ENCODE assay signal across 27 cellular contexts in the genomic region with DNA sequence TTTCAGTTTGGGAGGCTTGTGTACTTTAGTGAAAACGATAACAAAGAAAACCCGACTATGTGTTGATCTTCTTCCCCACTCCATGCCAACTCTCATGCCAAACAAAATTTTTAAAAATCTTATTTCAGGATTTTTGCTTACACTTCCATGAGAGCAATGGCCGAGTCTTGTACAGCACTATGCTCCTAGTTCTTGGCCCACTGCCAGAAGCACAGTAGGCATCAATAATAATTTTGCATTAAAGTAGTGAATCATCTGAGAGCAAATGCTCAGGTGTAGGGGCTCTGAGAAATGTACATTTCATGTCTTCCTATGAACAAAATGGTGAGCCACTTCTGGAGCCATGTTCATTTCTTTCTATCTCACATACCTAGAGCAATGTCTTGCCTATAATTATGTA.
"Had no signal": no experiment of that assay in that cellular context is flagged by ENCODE, and none has a peak within 500 bp of the region (broad histone marks: within the 10 kb centered on the region; RNA-seq: fewer than 3 reads in every experiment).

No MANE protein-coding gene starts in this region.

- H3K4me1 ChIP-seq: SJCRH30 had no signal

- H3K9ac ChIP-seq: KMS-11 had no signal

- H3K36me3 ChIP-seq: brain microvascular endothelial cell, SJCRH30, WERI-Rb-1 had no signal

- DNase-seq: activated CD4-positive, alpha-beta memory T cell treated with anti-CD3 and anti-CD28 coated beads, Interleukin-2, amount 10 ng/mL, durations not matched to agents 7 days and 5 days; activated CD4-positive, alpha-beta T cell treated with anti-CD3 and anti-CD28 coated beads for 1 hour; activated CD4-positive, alpha-beta T cell treated with anti-CD3 and anti-CD28 coated beads for 48 hours; activated CD4-positive, CD25-positive, alpha-beta regulatory T cell; activated CD8-positive, alpha-beta memory T cell treated with anti-CD3 and anti-CD28 coated beads for 24 hours; activated CD8-positive, alpha-beta memory T cell treated with anti-CD3 and anti-CD28 coated beads, Interleukin-2, amount 10 ng/mL, durations not matched to agents 7 days and 5 days; activated CD8-positive, alpha-beta memory T cell treated with anti-CD3 and anti-CD28 coated beads, Interleukin-2, amount 50 U/mL, for 48 hours; activated effector memory CD4-positive, alpha-beta T cell treated with Interleukin-2 at 50 U/mL for 16 hours; activated naive CD4-positive, alpha-beta T cell treated with anti-CD3 and anti-CD28 coated beads, Interleukin-2, amount 10 ng/mL, durations not matched to agents 7 days and 5 days; activated naive CD8-positive, alpha-beta T cell treated with anti-CD3 and anti-CD28 coated beads, Interleukin-2, amount 50 U/mL, for 24 hours; activated T-cell treated with anti-CD3 and anti-CD28 coated beads, Interleukin-2, amount 50 U/mL, for 48 hours; aorta; brain microvascular endothelial cell; central memory CD4-positive, alpha-beta T cell; NCI-H1092 treated with DMSO at 0.1 percent for 48 hours; NCI-H1694 treated with DMSO at 0.1 percent for 48 hours; NCI-H2029; NCI-H2107; NCI-H510A; NCI-H526; SHP77; SJCRH30; T1000; WERI-Rb-1 had no signal

- ATAC-seq: activated CD8-positive, alpha-beta memory T cell treated with anti-CD3 and anti-CD28 coated beads, Interleukin-2, amount 10 ng/mL, durations not matched to agents 7 days and 5 days; activated naive CD8-positive, alpha-beta T cell treated with anti-CD3 and anti-CD28 coated beads, Interleukin-2, amount 50 U/mL, for 24 hours; Panc1 had no signal

- H3K27ac ChIP-seq: brain microvascular endothelial cell, KMS-11, SJCRH30, SK-N-MC, WERI-Rb-1 had no signal

- H3K27me3 ChIP-seq: brain microvascular endothelial cell, SJCRH30 had no signal

- H3K4me2 ChIP-seq: KMS-11 had no signal

- H3K4me3 ChIP-seq: SJCRH30, SK-N-MC had no signal
